ENCODE assay signal across 35 cellular contexts in genomic region chr1:53529555-53529954, GRCh38.
"Had no signal": no experiment of that assay in that cellular context is flagged by ENCODE, and none has a peak within 500 bp of the region (broad histone marks: within the 10 kb centered on the region; RNA-seq: fewer than 3 reads in every experiment).

No MANE protein-coding gene starts in this region.

- H3K9me3 ChIP-seq: MG63 had no signal

- H3K9ac ChIP-seq: KMS-11 had no signal

- DNase-seq: Karpas-422, Kasumi-1, KG1, MG63, MM.1S, MV-4-11, NCI-H1048, NCI-H1092, NCI-H1092 treated with DMSO at 0.1 percent for 48 hours, NCI-H1105, NCI-H1105 treated with DMSO at 0.1 percent for 48 hours, NCI-H1417, NCI-H1417 treated with DMSO at 0.1 percent for 48 hours, NCI-H1436, NCI-H1436 treated with DMSO at 0.1 percent for 48 hours, NCI-H146, NCI-H1694, NCI-H1694 treated with DMSO at 0.1 percent for 48 hours, NCI-H187, NCI-H187 treated with DMSO at 0.1 percent for 48 hours, NCI-H1930, NCI-H2029, NCI-H2029 treated with DMSO at 0.1 percent for 48 hours, NCI-H2081, NCI-H2081 treated with DMSO at 0.1 percent for 48 hours, NCI-H2107, NCI-H2171, NCI-H2171 treated with DMSO at 0.1 percent for 48 hours, NCI-H2227 treated with DMSO at 0.1 percent for 48 hours, NCI-H226, NCI-H345, NCI-H446, NCI-H446 treated with DMSO at 0.1 percent for 48 hours, NCI-H510A had no signal

- H3K4me2 ChIP-seq: KMS-11 had no signal

- H3K27ac ChIP-seq: KMS-11 had no signal

- H3K36me3 ChIP-seq: MG63 had no signal

- H3K4me3 ChIP-seq: MG63 had no signal

- H3K27me3 ChIP-seq: MG63 had no signal
